Comparison of ENCODE assay signal across 23 cellular contexts in genomic region chr14:97264516-97265230, GRCh38.
"Had no signal": no experiment of that assay in that cellular context is flagged by ENCODE, and none has a peak within 500 bp of the region (broad histone marks: within the 10 kb centered on the region; RNA-seq: fewer than 3 reads in every experiment).

No MANE protein-coding gene starts in this region.

- H3K4me3 Mint-ChIP-seq: dendritic cell treated with granulocyte-macrophage colony-stimulating factor and Interleukin-4, amounts not matched to agents 40 ng/mL and 50 ng/mL, for 4 days; effector memory CD8-positive, alpha-beta T cell; naive thymus-derived CD8-positive, alpha-beta T cell; stimulated activated naive B cell treated with anti-CD40 and anti-IgM and Interleukin-4, amounts not matched to agents 10 μg/mL and 1 μg/mL and 100 μg/mL, for 72 hours had no signal

- H3K4me1 ChIP-seq: esophagus muscularis mucosa, stomach, transverse colon had no signal

- H3K36me3 ChIP-seq: esophagus muscularis mucosa, stomach, thoracic aorta, transverse colon had no signal

- H3K4me2 ChIP-seq: hepatocyte had no signal

- H3K9me3 Mint-ChIP-seq: dendritic cell treated with granulocyte-macrophage colony-stimulating factor and Interleukin-4, amounts not matched to agents 40 ng/mL and 50 ng/mL, for 4 days; effector memory CD8-positive, alpha-beta T cell had no signal

- H3K27ac ChIP-seq: epithelial cell of prostate, esophagus muscularis mucosa, hepatocyte, skin epidermis, stomach, thoracic aorta, transverse colon had no signal

- H3K4me1 Mint-ChIP-seq: stimulated activated naive B cell treated with anti-CD40 and anti-IgM and Interleukin-4, amounts not matched to agents 10 μg/mL and 1 μg/mL and 100 μg/mL, for 72 hours had no signal

- H3K27me3 ChIP-seq: hepatocyte, transverse colon had no signal

- H3K36me3 Mint-ChIP-seq: naive thymus-derived CD8-positive, alpha-beta T cell; stimulated activated naive B cell treated with anti-CD40 and anti-IgM and Interleukin-4, amounts not matched to agents 10 μg/mL and 1 μg/mL and 100 μg/mL, for 72 hours had no signal

- H3K27ac Mint-ChIP-seq: dendritic cell treated with granulocyte-macrophage colony-stimulating factor and Interleukin-4, amounts not matched to agents 40 ng/mL and 50 ng/mL, for 4 days; effector memory CD8-positive, alpha-beta T cell; stimulated activated naive B cell treated with anti-CD40 and anti-IgM and Interleukin-4, amounts not matched to agents 10 μg/mL and 1 μg/mL and 100 μg/mL, for 72 hours had no signal

- H3K79me2 ChIP-seq: hepatocyte had no signal

- H3K9me3 ChIP-seq: esophagus muscularis mucosa, stomach, thoracic aorta, transverse colon had no signal

- DNase-seq: effector memory CD8-positive, alpha-beta T cell; foreskin fibroblast; head of caudate nucleus; kidney; left colon; left ventricle myocardium superior; mesendoderm; naive thymus-derived CD8-positive, alpha-beta T cell; posterior cingulate gyrus; stimulated activated CD4-positive, alpha-beta T cell treated with anti-CD3 and anti-CD28 coated beads, Interleukin-2, amount 100 ng/mL, for 24 hours; stimulated activated CD4-positive, alpha-beta T cell treated with anti-CD3 and anti-CD28 coated beads, Interleukin-4, amount 100 ng/mL, for 4 hours; stimulated activated naive B cell treated with anti-CD40 and anti-IgM and Interleukin-4, amounts not matched to agents 10 μg/mL and 1 μg/mL and 100 μg/mL, for 72 hours; stomach; substantia nigra; transverse colon had no signal

- H3K4me3 ChIP-seq: esophagus muscularis mucosa, hepatocyte, lung, skin epidermis, stomach, thoracic aorta, transverse colon had no signal

- FAIRE-seq: colon had no signal

- H2AFZ ChIP-seq: hepatocyte had no signal

- H3K27me3 Mint-ChIP-seq: dendritic cell treated with granulocyte-macrophage colony-stimulating factor and Interleukin-4, amounts not matched to agents 40 ng/mL and 50 ng/mL, for 4 days; stimulated activated naive B cell treated with anti-CD40 and anti-IgM and Interleukin-4, amounts not matched to agents 10 μg/mL and 1 μg/mL and 100 μg/mL, for 72 hours had no signal
